8 cellular contexts compared by ENCODE assay signal in the genomic region with DNA sequence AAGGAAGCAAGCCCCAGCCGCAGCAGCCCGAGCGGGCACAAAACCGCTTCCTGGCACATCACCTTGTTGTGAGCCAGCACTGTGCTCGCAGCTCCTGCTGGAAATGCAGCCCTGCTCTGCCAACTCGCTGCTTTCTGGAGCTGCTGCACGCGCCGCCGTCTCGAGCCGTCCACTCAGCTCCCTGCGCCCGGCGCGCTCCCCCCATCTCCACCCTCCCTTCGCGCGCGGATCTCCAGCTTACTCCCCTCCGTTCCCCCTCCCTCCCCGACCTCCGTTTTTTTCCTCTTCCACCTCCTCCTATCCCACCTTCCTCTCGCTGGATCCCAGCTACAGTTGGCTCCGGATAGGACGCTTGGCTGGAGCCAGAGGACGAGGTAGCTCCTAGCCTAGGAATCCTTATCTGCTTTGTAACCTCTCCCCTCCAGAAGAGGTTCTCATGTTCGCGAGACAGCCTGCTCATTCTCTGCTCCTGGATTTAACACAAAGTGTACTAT. TPM values are rescaled to one million over a fixed set of nuclear protein-coding genes. Genes with fewer than 3 reads are reported as not detected.
DNase-seq lines count a peak whose midpoint lies in the region; ATAC-seq and TF ChIP-seq lines count a peak whose summit lies in the region.

A gene (minus strand): TSS at position 107 of the 494 bp plus-strand sequence.

- no peaks in the 10 kb centered on the region for H3K36me3 ChIP-seq in neuron (ENCODE audit: insufficient read depth, low read length)

- no peak for TF ChIP-seq CTCF in activated B cell treated with CpG ODN at 0.5 μM for 24 hours (IDR thresholded peaks at IDR 0.05)

- POLR2A ChIA-PET in activated B cell treated with CpG ODN at 0.5 μM for 24 hours (lab: Charles Lee) = no interaction called here

- DNase-seq in activated T-cell treated with anti-CD3 and anti-CD28 coated beads, Interleukin-2, amount 50 U/mL, for 72 hours = peak in 1 of 2 donors; percentile 13
- DNase-seq in activated T-cell treated with anti-CD3 and anti-CD28 coated beads, Interleukin-2, amount 50 U/mL, for 1 hour = no peak
- DNase-seq in HuH-7 (ENCODE audit: low spot score) (peak; percentile 20), activated B cell treated with CpG ODN at 0.5 μM for 24 hours (no peak), head of caudate nucleus (peak; percentile 67 to 96 (median 89)), SIG-M5 (lab: John Stamatoyannopoulos, UW) (no peak), OCI-M2 (lab: John Stamatoyannopoulos, UW; ENCODE audit: unreplicated experiment) (no peak)

- no peaks in the 10 kb centered on the region for H3K9me3 Mint-ChIP-seq in activated T-cell treated with anti-CD3 and anti-CD28 coated beads, Interleukin-2, amount 50 U/mL, for 72 hours
- no peaks in the 10 kb centered on the region for H3K9me3 Mint-ChIP-seq in activated B cell treated with CpG ODN at 0.5 μM for 24 hours

- H3K27me3 Mint-ChIP-seq in activated T-cell treated with anti-CD3 and anti-CD28 coated beads, Interleukin-2, amount 50 U/mL, for 72 hours (ENCODE audit: low read depth) = peaks cover 29% of the 10 kb centered on the region
- peaks cover 25% of the 10 kb centered on the region for H3K27me3 Mint-ChIP-seq in activated B cell treated with CpG ODN at 0.5 μM for 24 hours

- peak within 1 kb of the TSS; percentile 61 to 75 for H3K4me3 Mint-ChIP-seq in activated T-cell treated with anti-CD3 and anti-CD28 coated beads, Interleukin-2, amount 50 U/mL, for 72 hours
- H3K4me3 Mint-ChIP-seq in activated B cell treated with CpG ODN at 0.5 μM for 24 hours = peak within 1 kb of the TSS; percentile 65

- H3K27me3 ChIP-seq in neuron (ENCODE audit: insufficient read depth, low read length) = peaks cover 34% of the 10 kb centered on the region

- no peak within 1 kb of the TSS for H3K27ac Mint-ChIP-seq in activated T-cell treated with anti-CD3 and anti-CD28 coated beads, Interleukin-2, amount 50 U/mL, for 72 hours
- no peak within 1 kb of the TSS for H3K27ac Mint-ChIP-seq in activated B cell treated with CpG ODN at 0.5 μM for 24 hours

- CTCF ChIA-PET in activated B cell treated with CpG ODN at 0.5 μM for 24 hours (lab: Charles Lee) = no interaction called here

- peaks cover 11% of the 10 kb centered on the region for H3K4me1 Mint-ChIP-seq in activated T-cell treated with anti-CD3 and anti-CD28 coated beads, Interleukin-2, amount 50 U/mL, for 72 hours (ENCODE audit: low read depth)
- H3K4me1 Mint-ChIP-seq in activated B cell treated with CpG ODN at 0.5 μM for 24 hours = peaks cover 11% of the 10 kb centered on the region

- peak within 1 kb of the TSS; percentile 55 for H3K4me3 ChIP-seq in neuron (ENCODE audit: low read length)

- H3K4me1 ChIP-seq in neuron (ENCODE audit: insufficient read depth, low read length) = peaks cover 17% of the 10 kb centered on the region

- peak; percentile 36 to 76 for ATAC-seq in activated T-cell treated with anti-CD3 and anti-CD28 coated beads, Interleukin-2, amount 50 U/mL, for 72 hours (replicated peaks in 1 of 2)
- no peak for ATAC-seq in activated B cell treated with CpG ODN at 0.5 μM for 24 hours (ENCODE audit: low read depth)

- intact Hi-C loops in activated B cell treated with CpG ODN at 0.5 μM for 24 hours (cut with micrococcal nuclease) (no loop called here), head of caudate nucleus (cut with DNase I) (loop anchor here (5.0 kb wide), 1 partner anchor 212 kb away; no protein-coding TSS in a partner anchor)

- no peaks in the 10 kb centered on the region for H3K9me3 ChIP-seq in neuron (ENCODE audit: low read length)

- H2AFZ ChIP-seq in neuron (ENCODE audit: low read depth, low read length) = peak within 1 kb of the TSS; percentile 80

- H3K36me3 Mint-ChIP-seq in activated T-cell treated with anti-CD3 and anti-CD28 coated beads, Interleukin-2, amount 50 U/mL, for 72 hours (ENCODE audit: insufficient read depth in 2 of 2) = no peaks in the 10 kb centered on the region
- H3K36me3 Mint-ChIP-seq in activated B cell treated with CpG ODN at 0.5 μM for 24 hours (ENCODE audit: low read depth) = no peaks in the 10 kb centered on the region

RNA-seq across cellular contexts. Expression of the gene that starts here (rescaled TPM):
- not detected for total RNA-seq in activated T-cell treated with anti-CD3 and anti-CD28 coated beads, Interleukin-2, amount 50 U/mL, for 72 hours
- not detected in 2 replicates for total RNA-seq in activated B cell treated with CpG ODN at 0.5 μM for 24 hours

Comparison
In these comparisons a context has a peak if more than half of its experiments do, and no peak if none do; other contexts are left out.
1. Peak in ATAC-seq in activated T-cell treated with anti-CD3 and anti-CD28 coated beads, Interleukin-2, amount 50 U/mL, for 72 hours; RNA of the gene not detected or under 1 TPM.
2. DNase-seq: peak in HuH-7 (single experiment) and head of caudate nucleus (42 of 42); none in activated T-cell treated with anti-CD3 and anti-CD28 coated beads, Interleukin-2, amount 50 U/mL, for 1 hour (single experiment), activated B cell treated with CpG ODN at 0.5 μM for 24 hours (single experiment), SIG-M5 (single experiment) and OCI-M2 (single experiment).